Comparison of ENCODE assay signal across 9 cellular contexts in the genomic region with DNA sequence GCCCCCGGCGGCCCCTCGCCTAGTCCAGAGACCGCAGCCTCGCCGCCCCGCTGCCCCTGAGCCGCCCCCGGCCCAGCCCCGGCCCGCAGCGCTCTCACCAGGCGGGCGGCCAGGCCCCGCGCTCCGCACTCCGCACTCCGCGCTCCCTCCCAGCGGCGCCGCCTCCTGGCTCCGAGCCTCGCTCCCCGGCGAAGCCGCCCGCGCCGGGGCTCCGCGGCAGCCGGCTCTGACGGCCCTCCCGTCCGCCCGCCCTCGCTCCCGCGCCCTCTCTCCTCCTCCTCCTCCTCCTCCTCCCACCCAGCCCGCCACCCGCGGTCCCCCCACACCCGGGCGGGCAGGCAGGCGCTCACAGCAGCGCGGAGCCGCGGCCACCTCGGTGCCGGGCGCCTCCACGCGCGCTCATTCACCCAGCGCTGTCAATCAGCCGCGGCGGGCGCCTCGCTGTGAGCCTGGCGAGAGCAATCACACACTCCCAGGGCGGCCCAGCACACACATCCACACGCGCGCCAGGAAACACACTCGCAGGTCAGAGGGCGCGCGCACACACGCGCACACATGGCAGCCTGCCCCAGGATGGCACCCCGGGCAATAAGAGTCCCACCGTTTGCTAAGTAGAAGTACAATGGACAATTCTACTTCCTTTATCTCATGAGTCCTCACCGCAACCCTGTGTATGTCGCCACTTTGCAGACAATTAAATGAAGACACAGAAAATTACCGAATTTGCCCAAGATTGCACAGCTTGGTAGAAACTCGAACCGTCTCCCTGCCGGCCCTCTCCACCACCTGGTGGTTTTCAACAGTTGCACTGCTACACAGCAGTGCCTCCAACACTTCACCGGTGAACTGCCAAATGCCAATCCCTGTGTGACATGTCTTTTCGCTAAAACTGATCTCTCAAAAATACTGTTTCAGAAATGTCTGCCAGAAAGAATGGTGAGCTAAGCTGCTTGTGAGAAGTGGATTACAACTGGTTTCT. TPM values are rescaled to one million over a fixed set of nuclear protein-coding genes. Genes with fewer than 3 reads are reported as not detected.
DNase-seq lines count a peak whose midpoint lies in the region; ATAC-seq and TF ChIP-seq lines count a peak whose summit lies in the region.
"Had no signal": no experiment of that assay in that cellular context is flagged by ENCODE, and none has a peak within 500 bp of the region (broad histone marks: within the 10 kb centered on the region; RNA-seq: fewer than 3 reads in every experiment).

A gene (minus strand): TSS at position 228 of the 979 bp plus-strand sequence.

- peaks cover 9 to 21% (median 15%) of the 10 kb centered on the region in 4 donors for H3K4me1 Mint-ChIP-seq in CD4-positive, alpha-beta memory T cell
- peaks cover 31% of the 10 kb centered on the region for H3K4me1 Mint-ChIP-seq in brain

- H4K20me1 ChIP-seq in SU-DHL-6 (ENCODE audit: low read depth, low read length) = no peaks in the 10 kb centered on the region
- no peaks in the 10 kb centered on the region for H4K20me1 ChIP-seq in smooth muscle cell (ENCODE audit: low read depth)

- H3K27me3 ChIP-seq in CD4-positive, alpha-beta memory T cell (ENCODE audit: insufficient read depth, low read length) = peaks cover 13% of the 10 kb centered on the region
- H3K27me3 ChIP-seq in SU-DHL-6 (ENCODE audit: low read length) (no peaks in the 10 kb centered on the region), smooth muscle cell (ENCODE audit: low read depth) (peaks cover 50% of the 10 kb centered on the region)

- no peaks in the 10 kb centered on the region for H3K36me3 Mint-ChIP-seq in CD4-positive, alpha-beta memory T cell
- H3K36me3 Mint-ChIP-seq in brain = peaks cover 4% of the 10 kb centered on the region

- CTCF ChIA-PET in CD4-positive, alpha-beta memory T cell (lab: Charles Lee; ENCODE audit: partially characterized antibody) = interaction anchor here (0.8 to 1.0 kb wide), 2 partner anchors 14 to 64 kb away, joined by 3 to 6 read pairs; no protein-coding TSS in a partner anchor

- intact Hi-C loops in CD4-positive, alpha-beta memory T cell (cut with micrococcal nuclease) = loop anchor here (2.0 kb wide), 1 partner anchor 19 kb away; a partner anchor contains a TSS

- peak within 1 kb of the TSS in 6 of 7 donors; percentile 35 to 81 (median 56) for H3K27ac Mint-ChIP-seq in CD4-positive, alpha-beta memory T cell
- peak within 1 kb of the TSS; percentile 52 to 97 (median 89) for H3K27ac Mint-ChIP-seq in brain

- H3K27me3 Mint-ChIP-seq in CD4-positive, alpha-beta memory T cell = peaks cover 24 to 31% of the 10 kb centered on the region in 2 donors
- H3K27me3 Mint-ChIP-seq in brain = peaks cover 58% of the 10 kb centered on the region

- ATAC-seq in GM19328 (IDR thresholded peaks at IDR 0.05; ENCODE audit: unreplicated experiment) = no peak
- no peak for ATAC-seq in HG03439 (IDR thresholded peaks at IDR 0.05; ENCODE audit: unreplicated experiment)

- H2AFZ ChIP-seq in SU-DHL-6 (ENCODE audit: low read depth, low read length, severe bottlenecking) = peak within 1 kb of the TSS; percentile 82
- peak within 1 kb of the TSS; percentile 66 for H2AFZ ChIP-seq in smooth muscle cell (ENCODE audit: low read depth)

- no peaks in the 10 kb centered on the region for H3F3A ChIP-seq in SU-DHL-6 (ENCODE audit: insufficient read depth)
- H3F3A ChIP-seq in smooth muscle cell (ENCODE audit: low read depth) = peaks cover 6% of the 10 kb centered on the region

- no peaks in the 10 kb centered on the region for H3K9me3 ChIP-seq in CD4-positive, alpha-beta memory T cell (ENCODE audit: control insufficient read depth in 1 of 2, low read length in 2 of 2)
- H3K9me3 ChIP-seq in SU-DHL-6 (ENCODE audit: insufficient read depth, low read length) (no peaks in the 10 kb centered on the region), smooth muscle cell (replicated peaks; ENCODE audit: low read depth) (no peaks in the 10 kb centered on the region)

- H3K4me1 ChIP-seq in CD4-positive, alpha-beta memory T cell (ENCODE audit: insufficient read depth, low read length) = peaks cover 14% of the 10 kb centered on the region
- peaks cover 7% of the 10 kb centered on the region for H3K4me1 ChIP-seq in smooth muscle cell (ENCODE audit: low read depth)

- H3K4me2 ChIP-seq in SU-DHL-6 (ENCODE audit: low read depth, low read length, poor library complexity, severe bottlenecking) = peak within 1 kb of the TSS; percentile 57
- peak within 1 kb of the TSS; percentile 98 for H3K4me2 ChIP-seq in smooth muscle cell

- no peaks in the 10 kb centered on the region for H3K9me2 ChIP-seq in SU-DHL-6 (replicated peaks; ENCODE audit: insufficient read depth, low read length)

- H3K9me3 Mint-ChIP-seq in CD4-positive, alpha-beta memory T cell = no peaks in the 10 kb centered on the region
- peaks cover 0 to 6% (median 0%) of the 10 kb centered on the region in 5 experiments for H3K9me3 Mint-ChIP-seq in brain

- WGBS in smooth muscle cell (ENCODE audit: low lambda C conversion rate) = 4% methylated on average over 35 of the region's 84 CpGs

- DNase-seq in CD4-positive, alpha-beta memory T cell = peak; percentile 56 to 70 (median 65)
- DNase-seq in HK-2 (ENCODE audit: unreplicated experiment) (peak; percentile 38), iPS-NIHi11 (ENCODE audit: low spot score) (peak; percentile 86), smooth muscle cell (lab: John Stamatoyannopoulos, UW; ENCODE audit: unreplicated experiment) (no peak)

- H3K79me2 ChIP-seq in SU-DHL-6 (ENCODE audit: insufficient read depth, low read length) (no peaks in the 10 kb centered on the region), smooth muscle cell (ENCODE audit: low read depth) (no peaks in the 10 kb centered on the region)

- no peak within 1 kb of the TSS for H3K27ac ChIP-seq in CD4-positive, alpha-beta memory T cell (ENCODE audit: low read depth, low read length)
- H3K27ac ChIP-seq in SU-DHL-6 (ENCODE audit: low read depth, low read length) (no peak within 1 kb of the TSS), smooth muscle cell (ENCODE audit: low read depth) (no peak within 1 kb of the TSS)

- H3K36me3 ChIP-seq in CD4-positive, alpha-beta memory T cell (ENCODE audit: insufficient read depth, low read length) = no peaks in the 10 kb centered on the region
- H3K36me3 ChIP-seq in SU-DHL-6 (ENCODE audit: low read length) = no peaks in the 10 kb centered on the region
- no peaks in the 10 kb centered on the region for H3K36me3 ChIP-seq in smooth muscle cell (ENCODE audit: low read depth)

- peak within 1 kb of the TSS; percentile 78 to 93 (median 88) for H3K4me3 Mint-ChIP-seq in CD4-positive, alpha-beta memory T cell
- H3K4me3 Mint-ChIP-seq in brain = peak within 1 kb of the TSS; percentile 90 to 95 (median 93)

- TF ChIP-seq CTCF in SU-DHL-6 (IDR thresholded peaks at IDR 0.05; ENCODE audit: insufficient read depth, low read length, poor library complexity, severe bottlenecking) (no peak), brain (conservative IDR thresholded peaks at IDR 0.05) (peak in 1 of 2 experiments; percentile 24), smooth muscle cell (IDR thresholded peaks at IDR 0.05; ENCODE audit: borderline replicate concordance, insufficient read depth, poor library complexity, severe bottlenecking) (no peak)

- POLR2A ChIA-PET in CD4-positive, alpha-beta memory T cell (lab: Charles Lee; ENCODE audit: partially characterized antibody) = interaction anchor here (0.7 to 1.0 kb wide), 2 partner anchors 18 to 773 kb away, joined by 3 to 4 read pairs; a partner anchor contains a TSS

- H3K9ac ChIP-seq in SU-DHL-6 (ENCODE audit: low read length) (peak within 1 kb of the TSS; percentile 45; the same call in 1 of the 2 replicates), smooth muscle cell (ENCODE audit: low read depth) (no peak within 1 kb of the TSS)

- peak within 1 kb of the TSS; percentile 19 to 50 for H3K4me3 ChIP-seq in CD4-positive, alpha-beta memory T cell (ENCODE audit: low read length in 2 of 2)
- H3K4me3 ChIP-seq in SU-DHL-6 (ENCODE audit: insufficient read depth, low read length, poor library complexity, severe bottlenecking) (peak within 1 kb of the TSS; percentile 49), smooth muscle cell (peak within 1 kb of the TSS; percentile 60)

RNA-seq across cellular contexts. Expression of the gene that starts here (rescaled TPM):
- under 1 TPM; 0.52 to 0.58 TPM for total RNA-seq in CD4-positive, alpha-beta memory T cell
- polyA plus RNA-seq in CD4-positive, alpha-beta memory T cell = under 1 TPM; 0.11 to 0.16 TPM
- polyA plus RNA-seq in brain (ENCODE audit: insufficient read depth, low read depth, low replicate concordance) (0.49 TPM), smooth muscle cell (0.83 and 1.5 TPM in 2 replicates)
- total RNA-seq in smooth muscle cell = 0.09 and 2.5 TPM in 2 replicates
- total RNA-seq: HT1080 had no signal

Comparison
In these comparisons a context has a peak if more than half of its experiments do, and no peak if none do; other contexts are left out.
1. Peak in DNase-seq and H3K4me3 ChIP-seq in CD4-positive, alpha-beta memory T cell; RNA of the gene not detected or under 1 TPM.